ENCODE assay signal across 14 cellular contexts in genomic region chr1:93822710-93823425, GRCh38.
"Had no signal": no experiment of that assay in that cellular context is flagged by ENCODE, and none has a peak within 500 bp of the region (broad histone marks: within the 10 kb centered on the region; RNA-seq: fewer than 3 reads in every experiment).

No MANE protein-coding gene starts in this region.

- H3K9me3 Mint-ChIP-seq: naive thymus-derived CD8-positive, alpha-beta T cell; T-helper 2 cell treated with Interferon-gamma antibody and Interleukin-4, amounts not matched to agents 5 μg/mL and 100 μg/mL, for 36 hours had no signal

- H3K36me3 ChIP-seq: adrenal gland, cardiac muscle cell, left lung, transverse colon had no signal

- H3K4me3 ChIP-seq: adrenal gland, cardiac muscle cell, hepatocyte, left lung, transverse colon had no signal

- H3K4me1 ChIP-seq: transverse colon had no signal

- H3K4me3 Mint-ChIP-seq: naive thymus-derived CD8-positive, alpha-beta T cell; T-helper 2 cell treated with Interferon-gamma antibody and Interleukin-4, amounts not matched to agents 5 μg/mL and 100 μg/mL, for 36 hours had no signal

- H3K79me2 ChIP-seq: hepatocyte had no signal

- H3K4me2 ChIP-seq: hepatocyte had no signal

- H3K27me3 ChIP-seq: adrenal gland, cardiac muscle cell, hepatocyte, left lung, transverse colon had no signal

- H3K27ac ChIP-seq: adrenal gland, cardiac muscle cell, hepatocyte, left lung, transverse colon had no signal

- H3K27ac Mint-ChIP-seq: naive thymus-derived CD8-positive, alpha-beta T cell; T-helper 2 cell treated with Interferon-gamma antibody and Interleukin-4, amounts not matched to agents 5 μg/mL and 100 μg/mL, for 36 hours had no signal

- H3K9me3 ChIP-seq: adrenal gland, left lung, transverse colon had no signal

- DNase-seq: activated naive CD4-positive, alpha-beta T cell treated with Interleukin-2 at 50 U/mL for 16 hours; adrenal gland; erythroblast; islet precursor cell; left lung; naive thymus-derived CD8-positive, alpha-beta T cell; retina; stimulated activated CD4-positive, alpha-beta T cell treated with anti-CD3 and anti-CD28 coated beads, Interleukin-2, amount 100 ng/mL, for 48 hours; stimulated activated naive CD4-positive, alpha-beta T cell treated with Interleukin-2 at 50 U/mL for 16 hours; substantia nigra; transverse colon had no signal

- H2AFZ ChIP-seq: hepatocyte had no signal

- ATAC-seq: left lung; naive thymus-derived CD8-positive, alpha-beta T cell had no signal
